In genomic region chr10:78868048-78868447, GRCh38 we compare ENCODE assay signal across 31 cellular contexts.
"Had no signal": no experiment of that assay in that cellular context is flagged by ENCODE, and none has a peak within 500 bp of the region (broad histone marks: within the 10 kb centered on the region; RNA-seq: fewer than 3 reads in every experiment).

No MANE protein-coding gene starts in this region.

- ATAC-seq: activated CD8-positive, alpha-beta T cell treated with anti-CD3 and anti-CD28 coated beads, Interleukin-2, amount 10 ng/mL, durations not matched to agents 7 days and 5 days; activated naive CD8-positive, alpha-beta T cell treated with anti-CD3 and anti-CD28 coated beads, Interleukin-2, amount 50 U/mL, for 24 hours; PC-3; SK-N-SH treated with all-trans-retinoic acid at 6 μM for 48 hours had no signal

- DNase-seq: activated CD4-positive, alpha-beta T cell treated with anti-CD3 and anti-CD28 coated beads, Interleukin-2, amount 10 ng/mL, durations not matched to agents 7 days and 5 days; activated CD4-positive, alpha-beta T cell treated with anti-CD3 and anti-CD28 coated beads, Interleukin-2, amount 50 U/mL, for 48 hours; activated CD4-positive, CD25-positive, alpha-beta regulatory T cell; activated CD8-positive, alpha-beta memory T cell treated with anti-CD3 and anti-CD28 coated beads, Interleukin-2, amount 50 U/mL, for 48 hours; activated CD8-positive, alpha-beta T cell treated with anti-CD3 and anti-CD28 coated beads, Interleukin-2, amount 10 ng/mL, durations not matched to agents 7 days and 5 days; activated effector memory CD4-positive, alpha-beta T cell treated with Interleukin-2 at 50 U/mL for 16 hours; activated naive CD4-positive, alpha-beta T cell treated with anti-CD3 and anti-CD28 coated beads, Interleukin-2, amount 10 ng/mL, durations not matched to agents 7 days and 5 days; activated naive CD8-positive, alpha-beta T cell treated with anti-CD3 and anti-CD28 coated beads, Interleukin-2, amount 50 U/mL, for 24 hours; activated T-cell treated with anti-CD3 and anti-CD28 coated beads, Interleukin-2, amount 50 U/mL, for 48 hours; anterior cingulate cortex; caudate nucleus; NCI-H1092 treated with DMSO at 0.1 percent for 48 hours; NCI-H1417; NCI-H146; NCI-H187; NCI-H2029 treated with DMSO at 0.1 percent for 48 hours; NCI-H2107; NCI-H2171; NCI-H510A; NCI-H526; NCI-H748 treated with DMSO at 0.1 percent for 48 hours; NK-92 treated with Interleukin-12 subunit alpha and Interleukin-12 subunit beta, amount 100 ng/mL, for 24 hours; PC-3; Peyer's patch; RPMI8226; SIG-M5; T-helper 1 cell; T-helper 2 cell; T-helper 9 cell; WERI-Rb-1 had no signal
